Comparison of ENCODE assay signal across 22 cellular contexts in genomic region chr3:196918968-196919367, GRCh38.
"Had no signal": no experiment of that assay in that cellular context is flagged by ENCODE, and none has a peak within 500 bp of the region (broad histone marks: within the 10 kb centered on the region; RNA-seq: fewer than 3 reads in every experiment).

No MANE protein-coding gene starts in this region.

- H3K36me3 Mint-ChIP-seq: natural killer cell had no signal

- H3K4me1 Mint-ChIP-seq: natural killer cell, WTC11 had no signal

- H3K9me3 ChIP-seq: left lung, lower lobe of right lung, testis, transverse colon had no signal

- DNase-seq: activated CD4-positive, alpha-beta T cell treated with anti-CD3 and anti-CD28 coated beads, Interleukin-2, amount 50 U/mL, for 1 hour; activated CD8-positive, alpha-beta T cell treated with anti-CD3 and anti-CD28 coated beads for 36 hours; activated effector memory CD4-positive, alpha-beta T cell treated with anti-CD3 and anti-CD28 coated beads, Interleukin-2, amount 50 U/mL, for 16 hours; activated naive CD4-positive, alpha-beta T cell treated with anti-CD3 and anti-CD28 coated beads, Interleukin-2, amount 50 U/mL, for 16 hours; activated T-cell treated with anti-CD3 and anti-CD28 coated beads for 4 hours; amniotic stem cell; brain microvascular endothelial cell; dorsolateral prefrontal cortex; effector memory CD4-positive, alpha-beta T cell; kidney glomerular epithelial cell; left lung; lower lobe of right lung; mesendoderm; natural killer cell; right cardiac atrium; spleen; stimulated activated naive CD8-positive, alpha-beta T cell treated with anti-CD3 and anti-CD28 coated beads, Interleukin-15, Interleukin-2, amounts not matched to agents 100 U/mL and 50 U/mL, for 24 hours; T-helper 2 cell; testis; transverse colon had no signal

- H3K27ac Mint-ChIP-seq: activated CD8-positive, alpha-beta T cell treated with anti-CD3 and anti-CD28 coated beads for 36 hours; activated T-helper 1 cell treated with anti-CD3 and anti-CD28 coated beads, Interleukin-12 subunit alpha, Interleukin-12 subunit beta, Interleukin-2, Interleukin-4 antibody, amounts not matched to agents 30 ng/mL and 10 ng/mL and 1 ng/mL, durations not matched to agents 14 hours and 24 hours and 36 hours; WTC11 had no signal

- H3K4me3 Mint-ChIP-seq: activated CD8-positive, alpha-beta T cell treated with anti-CD3 and anti-CD28 coated beads for 36 hours; activated T-helper 1 cell treated with anti-CD3 and anti-CD28 coated beads, Interleukin-12 subunit alpha, Interleukin-12 subunit beta, Interleukin-2, Interleukin-4 antibody, amounts not matched to agents 30 ng/mL and 10 ng/mL and 1 ng/mL, durations not matched to agents 14 hours and 24 hours and 36 hours; natural killer cell; WTC11 had no signal

- H3K9me3 Mint-ChIP-seq: activated CD8-positive, alpha-beta T cell treated with anti-CD3 and anti-CD28 coated beads for 36 hours; natural killer cell had no signal

- ATAC-seq: activated CD8-positive, alpha-beta T cell treated with anti-CD3 and anti-CD28 coated beads for 36 hours; left lung; lower lobe of right lung; natural killer cell; right cardiac atrium; stimulated activated naive CD8-positive, alpha-beta T cell treated with anti-CD3 and anti-CD28 coated beads, Interleukin-15, Interleukin-2, amounts not matched to agents 100 U/mL and 50 U/mL, for 24 hours; WTC11 had no signal

- H3K27me3 Mint-ChIP-seq: activated CD8-positive, alpha-beta T cell treated with anti-CD3 and anti-CD28 coated beads for 36 hours had no signal
